Comparison of ENCODE assay signal across 11 cellular contexts in the genomic region with DNA sequence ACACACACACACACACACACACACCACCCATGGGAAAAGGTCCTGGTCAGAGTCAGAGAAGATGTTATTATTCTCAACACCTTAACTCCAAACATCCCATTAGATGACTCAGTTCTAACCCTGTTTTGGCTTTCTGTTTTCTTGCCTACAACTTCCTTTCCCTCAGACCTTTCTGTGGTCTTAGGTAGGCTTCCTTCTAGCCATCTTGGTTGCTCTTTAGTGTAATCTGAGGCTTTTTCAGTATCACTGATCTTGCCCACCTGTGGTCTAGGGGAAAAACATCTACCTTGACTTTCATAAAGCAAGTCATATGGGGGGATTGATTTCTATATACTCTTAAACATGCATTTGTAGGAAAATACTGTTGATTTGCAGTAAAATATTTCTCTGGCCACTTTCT. TPM values are rescaled to one million over a fixed set of nuclear protein-coding genes. Genes with fewer than 3 reads are reported as not detected.
A peak's percentile ranks its signal among the peaks of the same experiment; 100 is the strongest.
DNase-seq lines count a peak whose midpoint lies in the region; ATAC-seq and TF ChIP-seq lines count a peak whose summit lies in the region.
"Had no signal": no experiment of that assay in that cellular context is flagged by ENCODE, and none has a peak within 500 bp of the region (broad histone marks: within the 10 kb centered on the region; RNA-seq: fewer than 3 reads in every experiment).

No MANE protein-coding gene starts in this region.

- intact Hi-C loops in sciatic nerve (cut with DNase I), result no loop called here

- H3K9me3 Mint-ChIP-seq in activated CD8-positive, alpha-beta T cell treated with anti-CD3 and anti-CD28 coated beads, Interleukin-2, amount 10 ng/mL, durations not matched to agents 7 days and 5 days (ENCODE audit: insufficient read depth), result no peaks in the 10 kb centered on the region
- H3K9me3 Mint-ChIP-seq in HFFc6, result no peaks in the 10 kb centered on the region
- H3K9me3 Mint-ChIP-seq: CD8-positive, alpha-beta T cell had no signal

- TF ChIP-seq CTCF in HFFc6 (IDR thresholded peaks at IDR 0.05), result no peak

- no peak overlapping the region for H3K4me3 Mint-ChIP-seq in activated CD8-positive, alpha-beta T cell treated with anti-CD3 and anti-CD28 coated beads, Interleukin-2, amount 10 ng/mL, durations not matched to agents 7 days and 5 days
- no peak overlapping the region for H3K4me3 Mint-ChIP-seq in HFFc6
- H3K4me3 Mint-ChIP-seq: CD8-positive, alpha-beta T cell had no signal

- H3K36me3 Mint-ChIP-seq in activated CD8-positive, alpha-beta T cell treated with anti-CD3 and anti-CD28 coated beads, Interleukin-2, amount 10 ng/mL, durations not matched to agents 7 days and 5 days (ENCODE audit: low read depth), result peaks cover 51% of the 10 kb centered on the region
- H3K36me3 Mint-ChIP-seq in HFFc6 (ENCODE audit: low read depth), result peaks cover 11% of the 10 kb centered on the region; the same call in 1 of the 2 replicates

- peak overlapping the region; percentile 73 for H3K27ac Mint-ChIP-seq in activated CD8-positive, alpha-beta T cell treated with anti-CD3 and anti-CD28 coated beads, Interleukin-2, amount 10 ng/mL, durations not matched to agents 7 days and 5 days
- H3K27ac Mint-ChIP-seq in HFFc6, result no peak overlapping the region
- H3K27ac Mint-ChIP-seq: CD8-positive, alpha-beta T cell had no signal

- peaks cover 19% of the 10 kb centered on the region for H3K4me1 Mint-ChIP-seq in activated CD8-positive, alpha-beta T cell treated with anti-CD3 and anti-CD28 coated beads, Interleukin-2, amount 10 ng/mL, durations not matched to agents 7 days and 5 days (ENCODE audit: low read depth)
- H3K4me1 Mint-ChIP-seq in HFFc6 (ENCODE audit: low read depth), result no peaks in the 10 kb centered on the region

- no peaks in the 10 kb centered on the region for H3K27me3 Mint-ChIP-seq in activated CD8-positive, alpha-beta T cell treated with anti-CD3 and anti-CD28 coated beads, Interleukin-2, amount 10 ng/mL, durations not matched to agents 7 days and 5 days (ENCODE audit: low read depth)
- no peaks in the 10 kb centered on the region for H3K27me3 Mint-ChIP-seq in HFFc6 (ENCODE audit: insufficient read depth)

- POLR2A ChIA-PET in activated CD8-positive, alpha-beta T cell treated with anti-CD3 and anti-CD28 coated beads, Interleukin-2, amount 10 ng/mL, durations not matched to agents 7 days and 5 days (lab: Charles Lee), result interaction anchor here (0.5 kb wide), 1 partner anchor 21 kb away, joined by 3 read pairs; no protein-coding TSS in a partner anchor

- peak; percentile 20 for DNase-seq in activated CD8-positive, alpha-beta T cell treated with anti-CD3 and anti-CD28 coated beads, Interleukin-2, amount 10 ng/mL, durations not matched to agents 7 days and 5 days
- no peak for DNase-seq in sciatic nerve (ENCODE audit: low spot score)
- no peak for DNase-seq in NOMO-1 treated with DMSO at 0.1 percent for 48 hours (lab: John Stamatoyannopoulos, UW; ENCODE audit: unreplicated experiment)
- no peak for DNase-seq in HFFc6
- DNase-seq in OCI-M1 (lab: John Stamatoyannopoulos, UW), result no peak
- DNase-seq: activated effector memory CD4-positive, alpha-beta T cell treated with anti-CD3 and anti-CD28 coated beads, Interleukin-2, amount 50 U/mL, for 16 hours; CD8-positive, alpha-beta T cell; NCI-H2227 treated with DMSO at 0.1 percent for 48 hours had no signal

- ATAC-seq in GM18907 (IDR thresholded peaks at IDR 0.05; ENCODE audit: unreplicated experiment) (peak; percentile 96), GM21515 (IDR thresholded peaks at IDR 0.05; ENCODE audit: unreplicated experiment) (peak; percentile 92), HG03064 (IDR thresholded peaks at IDR 0.05; ENCODE audit: low read depth, unreplicated experiment) (peak; percentile 86), sciatic nerve (no peak)
- ATAC-seq in activated CD8-positive, alpha-beta T cell treated with anti-CD3 and anti-CD28 coated beads, Interleukin-2, amount 10 ng/mL, durations not matched to agents 7 days and 5 days, result peak; percentile 74
- ATAC-seq: CD8-positive, alpha-beta T cell had no signal

- CTCF ChIA-PET in activated CD8-positive, alpha-beta T cell treated with anti-CD3 and anti-CD28 coated beads, Interleukin-2, amount 10 ng/mL, durations not matched to agents 7 days and 5 days (lab: Charles Lee), result no interaction called here

RNA-seq across cellular contexts. Expression of a gene that starts 56.9 kb away (rescaled TPM):
- 10 to 100 TPM; 10.5 to 11.4 TPM for total RNA-seq in activated CD8-positive, alpha-beta T cell treated with anti-CD3 and anti-CD28 coated beads, Interleukin-2, amount 10 ng/mL, durations not matched to agents 7 days and 5 days
- total RNA-seq in sciatic nerve, result 9.5 TPM
- 10 to 100 TPM; 11.6 to 15.0 (median 13.4) TPM for total RNA-seq in HFFc6 (2021; fragmentation: NEBNext Ultra II Directional; extraction: Animal tissue kit (Norgen Biotek cat#: 25700))

RNA-seq across cellular contexts. Expression of a gene that starts 57.2 kb away (rescaled TPM):
- total RNA-seq in activated CD8-positive, alpha-beta T cell treated with anti-CD3 and anti-CD28 coated beads, Interleukin-2, amount 10 ng/mL, durations not matched to agents 7 days and 5 days, result 10 to 100 TPM; 28.1 to 30.4 TPM
- 37.2 TPM for total RNA-seq in sciatic nerve
- 10 to 100 TPM; 66.1 to 73.8 (median 69.2) TPM for total RNA-seq in HFFc6 (2021; fragmentation: NEBNext Ultra II Directional; extraction: Animal tissue kit (Norgen Biotek cat#: 25700))
